1 cellular context compared by ENCODE assay signal in the genomic region with DNA sequence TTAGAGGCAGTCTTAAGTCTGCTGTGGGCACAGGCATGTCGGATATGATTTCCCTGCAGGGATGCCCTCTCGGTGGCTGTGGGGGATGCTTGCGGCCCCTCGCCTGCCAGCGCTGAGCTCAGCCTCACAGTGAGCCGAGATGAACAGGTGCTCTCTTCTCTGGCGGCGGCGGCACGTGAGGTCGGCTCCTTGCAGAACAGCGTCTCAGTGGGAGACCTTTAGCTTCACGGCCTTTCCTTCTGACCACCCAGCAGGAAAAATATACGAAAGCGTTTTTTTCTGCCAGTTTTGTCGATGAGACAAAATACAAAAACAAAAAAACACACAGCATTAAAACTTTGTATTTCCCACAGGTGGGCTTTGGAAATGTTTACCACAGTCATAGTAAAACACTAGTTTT.
A peak's percentile ranks its signal among the peaks of the same experiment; 100 is the strongest.
TF ChIP-seq lines count a peak whose summit lies in the region.

No MANE protein-coding gene starts in this region.

TF ChIP-seq in H1, 55 proteins besides CTCF, POLR2A, EP300 and RAD21 (continued from another document):
- TF ChIP-seq, protein P1, sequence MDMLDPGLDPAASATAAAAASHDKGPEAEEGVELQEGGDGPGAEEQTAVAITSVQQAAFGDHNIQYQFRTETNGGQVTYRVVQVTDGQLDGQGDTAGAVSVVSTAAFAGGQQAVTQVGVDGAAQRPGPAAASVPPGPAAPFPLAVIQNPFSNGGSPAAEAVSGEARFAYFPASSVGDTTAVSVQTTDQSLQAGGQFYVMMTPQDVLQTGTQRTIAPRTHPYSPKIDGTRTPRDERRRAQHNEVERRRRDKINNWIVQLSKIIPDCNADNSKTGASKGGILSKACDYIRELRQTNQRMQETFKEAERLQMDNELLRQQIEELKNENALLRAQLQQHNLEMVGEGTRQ (IDR thresholded peaks at IDR 0.05; ENCODE audit: low read length): peak; percentile 22; the same call in 1 of the 2 replicates
- TF ChIP-seq, protein P2, sequence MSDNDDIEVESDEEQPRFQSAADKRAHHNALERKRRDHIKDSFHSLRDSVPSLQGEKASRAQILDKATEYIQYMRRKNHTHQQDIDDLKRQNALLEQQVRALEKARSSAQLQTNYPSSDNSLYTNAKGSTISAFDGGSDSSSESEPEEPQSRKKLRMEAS (IDR thresholded peaks at IDR 0.05): peak; percentile 76
- no peak for TF ChIP-seq CBX8 (IDR thresholded peaks at IDR 0.05; ENCODE audit: borderline replicate concordance, low read depth, low read length)
- TF ChIP-seq SIN3A (conservative IDR thresholded peaks at IDR 0.05 in 1 of 2, IDR thresholded peaks at IDR 0.05 in 1 of 2; ENCODE audit: low read depth in 1 of 2, low read length in 2 of 2): no peak
- TF ChIP-seq MAFK (IDR thresholded peaks at IDR 0.05; ENCODE audit: low read depth, low read length): no peak
- no peak for TF ChIP-seq HDAC6 (IDR thresholded peaks at IDR 0.05; ENCODE audit: low read depth, low read length)
- TF ChIP-seq ZNF274 (IDR thresholded peaks at IDR 0.05; ENCODE audit: borderline replicate concordance, extremely low read depth, low read length): no peak
- TF ChIP-seq RXRA (IDR thresholded peaks at IDR 0.05; ENCODE audit: insufficient read depth, low read depth, low read length): no peak
- no peak for TF ChIP-seq GTF2F1 (IDR thresholded peaks at IDR 0.05; ENCODE audit: borderline replicate concordance, low read depth, low read length)
- TF ChIP-seq TBP (IDR thresholded peaks at IDR 0.05; ENCODE audit: low read depth, low read length): no peak
- TF ChIP-seq CHD1 (IDR thresholded peaks at IDR 0.05; ENCODE audit: low read depth, low read length): no peak
- TF ChIP-seq TEAD4 (IDR thresholded peaks at IDR 0.05; ENCODE audit: low read depth, low read length): no peak
- TF ChIP-seq GABPA (IDR thresholded peaks at IDR 0.05; ENCODE audit: borderline replicate concordance, insufficient read depth, low read length): no peak
- TF ChIP-seq, protein P3, sequence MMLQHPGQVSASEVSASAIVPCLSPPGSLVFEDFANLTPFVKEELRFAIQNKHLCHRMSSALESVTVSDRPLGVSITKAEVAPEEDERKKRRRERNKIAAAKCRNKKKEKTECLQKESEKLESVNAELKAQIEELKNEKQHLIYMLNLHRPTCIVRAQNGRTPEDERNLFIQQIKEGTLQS (IDR thresholded peaks at IDR 0.05; ENCODE audit: insufficient read depth, low read depth, low read length): no peak
- TF ChIP-seq RBBP5 (IDR thresholded peaks at IDR 0.05; ENCODE audit: borderline replicate concordance, low read depth, low read length): no peak
- peak; percentile 74; the same call in 1 of the 2 replicates for TF ChIP-seq TCF12 (IDR thresholded peaks at IDR 0.05; ENCODE audit: low read depth, low read length)
- TF ChIP-seq KDM1A (IDR thresholded peaks at IDR 0.05; ENCODE audit: borderline replicate concordance, low read length): no peak
- TF ChIP-seq, protein P4, sequence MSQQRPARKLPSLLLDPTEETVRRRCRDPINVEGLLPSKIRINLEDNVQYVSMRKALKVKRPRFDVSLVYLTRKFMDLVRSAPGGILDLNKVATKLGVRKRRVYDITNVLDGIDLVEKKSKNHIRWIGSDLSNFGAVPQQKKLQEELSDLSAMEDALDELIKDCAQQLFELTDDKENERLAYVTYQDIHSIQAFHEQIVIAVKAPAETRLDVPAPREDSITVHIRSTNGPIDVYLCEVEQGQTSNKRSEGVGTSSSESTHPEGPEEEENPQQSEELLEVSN (IDR thresholded peaks at IDR 0.05): 0 out of 2 replicates have a peak, but pooled peaks have one; percentile 43
- TF ChIP-seq RFX5 (IDR thresholded peaks at IDR 0.05; ENCODE audit: borderline replicate concordance, low read depth, low read length): no peak
- no peak for TF ChIP-seq PHF8 (conservative IDR thresholded peaks at IDR 0.05; ENCODE audit: low read depth, low read length)
- TF ChIP-seq, protein P5, sequence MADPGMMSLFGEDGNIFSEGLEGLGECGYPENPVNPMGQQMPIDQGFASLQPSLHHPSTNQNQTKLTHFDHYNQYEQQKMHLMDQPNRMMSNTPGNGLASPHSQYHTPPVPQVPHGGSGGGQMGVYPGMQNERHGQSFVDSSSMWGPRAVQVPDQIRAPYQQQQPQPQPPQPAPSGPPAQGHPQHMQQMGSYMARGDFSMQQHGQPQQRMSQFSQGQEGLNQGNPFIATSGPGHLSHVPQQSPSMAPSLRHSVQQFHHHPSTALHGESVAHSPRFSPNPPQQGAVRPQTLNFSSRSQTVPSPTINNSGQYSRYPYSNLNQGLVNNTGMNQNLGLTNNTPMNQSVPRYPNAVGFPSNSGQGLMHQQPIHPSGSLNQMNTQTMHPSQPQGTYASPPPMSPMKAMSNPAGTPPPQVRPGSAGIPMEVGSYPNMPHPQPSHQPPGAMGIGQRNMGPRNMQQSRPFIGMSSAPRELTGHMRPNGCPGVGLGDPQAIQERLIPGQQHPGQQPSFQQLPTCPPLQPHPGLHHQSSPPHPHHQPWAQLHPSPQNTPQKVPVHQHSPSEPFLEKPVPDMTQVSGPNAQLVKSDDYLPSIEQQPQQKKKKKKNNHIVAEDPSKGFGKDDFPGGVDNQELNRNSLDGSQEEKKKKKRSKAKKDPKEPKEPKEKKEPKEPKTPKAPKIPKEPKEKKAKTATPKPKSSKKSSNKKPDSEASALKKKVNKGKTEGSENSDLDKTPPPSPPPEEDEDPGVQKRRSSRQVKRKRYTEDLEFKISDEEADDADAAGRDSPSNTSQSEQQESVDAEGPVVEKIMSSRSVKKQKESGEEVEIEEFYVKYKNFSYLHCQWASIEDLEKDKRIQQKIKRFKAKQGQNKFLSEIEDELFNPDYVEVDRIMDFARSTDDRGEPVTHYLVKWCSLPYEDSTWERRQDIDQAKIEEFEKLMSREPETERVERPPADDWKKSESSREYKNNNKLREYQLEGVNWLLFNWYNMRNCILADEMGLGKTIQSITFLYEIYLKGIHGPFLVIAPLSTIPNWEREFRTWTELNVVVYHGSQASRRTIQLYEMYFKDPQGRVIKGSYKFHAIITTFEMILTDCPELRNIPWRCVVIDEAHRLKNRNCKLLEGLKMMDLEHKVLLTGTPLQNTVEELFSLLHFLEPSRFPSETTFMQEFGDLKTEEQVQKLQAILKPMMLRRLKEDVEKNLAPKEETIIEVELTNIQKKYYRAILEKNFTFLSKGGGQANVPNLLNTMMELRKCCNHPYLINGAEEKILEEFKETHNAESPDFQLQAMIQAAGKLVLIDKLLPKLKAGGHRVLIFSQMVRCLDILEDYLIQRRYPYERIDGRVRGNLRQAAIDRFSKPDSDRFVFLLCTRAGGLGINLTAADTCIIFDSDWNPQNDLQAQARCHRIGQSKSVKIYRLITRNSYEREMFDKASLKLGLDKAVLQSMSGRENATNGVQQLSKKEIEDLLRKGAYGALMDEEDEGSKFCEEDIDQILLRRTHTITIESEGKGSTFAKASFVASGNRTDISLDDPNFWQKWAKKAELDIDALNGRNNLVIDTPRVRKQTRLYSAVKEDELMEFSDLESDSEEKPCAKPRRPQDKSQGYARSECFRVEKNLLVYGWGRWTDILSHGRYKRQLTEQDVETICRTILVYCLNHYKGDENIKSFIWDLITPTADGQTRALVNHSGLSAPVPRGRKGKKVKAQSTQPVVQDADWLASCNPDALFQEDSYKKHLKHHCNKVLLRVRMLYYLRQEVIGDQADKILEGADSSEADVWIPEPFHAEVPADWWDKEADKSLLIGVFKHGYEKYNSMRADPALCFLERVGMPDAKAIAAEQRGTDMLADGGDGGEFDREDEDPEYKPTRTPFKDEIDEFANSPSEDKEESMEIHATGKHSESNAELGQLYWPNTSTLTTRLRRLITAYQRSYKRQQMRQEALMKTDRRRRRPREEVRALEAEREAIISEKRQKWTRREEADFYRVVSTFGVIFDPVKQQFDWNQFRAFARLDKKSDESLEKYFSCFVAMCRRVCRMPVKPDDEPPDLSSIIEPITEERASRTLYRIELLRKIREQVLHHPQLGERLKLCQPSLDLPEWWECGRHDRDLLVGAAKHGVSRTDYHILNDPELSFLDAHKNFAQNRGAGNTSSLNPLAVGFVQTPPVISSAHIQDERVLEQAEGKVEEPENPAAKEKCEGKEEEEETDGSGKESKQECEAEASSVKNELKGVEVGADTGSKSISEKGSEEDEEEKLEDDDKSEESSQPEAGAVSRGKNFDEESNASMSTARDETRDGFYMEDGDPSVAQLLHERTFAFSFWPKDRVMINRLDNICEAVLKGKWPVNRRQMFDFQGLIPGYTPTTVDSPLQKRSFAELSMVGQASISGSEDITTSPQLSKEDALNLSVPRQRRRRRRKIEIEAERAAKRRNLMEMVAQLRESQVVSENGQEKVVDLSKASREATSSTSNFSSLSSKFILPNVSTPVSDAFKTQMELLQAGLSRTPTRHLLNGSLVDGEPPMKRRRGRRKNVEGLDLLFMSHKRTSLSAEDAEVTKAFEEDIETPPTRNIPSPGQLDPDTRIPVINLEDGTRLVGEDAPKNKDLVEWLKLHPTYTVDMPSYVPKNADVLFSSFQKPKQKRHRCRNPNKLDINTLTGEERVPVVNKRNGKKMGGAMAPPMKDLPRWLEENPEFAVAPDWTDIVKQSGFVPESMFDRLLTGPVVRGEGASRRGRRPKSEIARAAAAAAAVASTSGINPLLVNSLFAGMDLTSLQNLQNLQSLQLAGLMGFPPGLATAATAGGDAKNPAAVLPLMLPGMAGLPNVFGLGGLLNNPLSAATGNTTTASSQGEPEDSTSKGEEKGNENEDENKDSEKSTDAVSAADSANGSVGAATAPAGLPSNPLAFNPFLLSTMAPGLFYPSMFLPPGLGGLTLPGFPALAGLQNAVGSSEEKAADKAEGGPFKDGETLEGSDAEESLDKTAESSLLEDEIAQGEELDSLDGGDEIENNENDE (IDR thresholded peaks at IDR 0.05; ENCODE audit: insufficient replicate concordance, low read length): no peak
- no peak for TF ChIP-seq CEBPB (IDR thresholded peaks at IDR 0.05; ENCODE audit: low read depth, low read length)
- TF ChIP-seq SIX5 (IDR thresholded peaks at IDR 0.05; ENCODE audit: low read depth, low read length): no peak
- TF ChIP-seq CTBP2 (IDR thresholded peaks at IDR 0.05; ENCODE audit: borderline replicate concordance, insufficient read depth, insufficient read length, low read length): peak; percentile 72
- peak; percentile 82 for TF ChIP-seq RNF2 (IDR thresholded peaks at IDR 0.05; ENCODE audit: borderline replicate concordance, low read depth, low read length, missing control alignments, poor library complexity, severe bottlenecking)
- TF ChIP-seq YY1 (IDR thresholded peaks at IDR 0.05; ENCODE audit: low read depth, low read length): no peak
- no peak for TF ChIP-seq FOSL1 (IDR thresholded peaks at IDR 0.05; ENCODE audit: insufficient read depth, low read depth, low read length)
- TF ChIP-seq EZH2 (IDR thresholded peaks at IDR 0.05; ENCODE audit: low read depth, low read length, severe bottlenecking): peak; percentile 62
- no peak for TF ChIP-seq TAF7 (optimal IDR thresholded peaks at IDR 0.05; ENCODE audit: borderline replicate concordance, low read depth, low read length)
- TF ChIP-seq SP1 (IDR thresholded peaks at IDR 0.05; ENCODE audit: low read depth, low read length): no peak
- 0 out of 2 replicates have a peak, but pooled peaks have one; percentile 35 for TF ChIP-seq SUZ12 (IDR thresholded peaks at IDR 0.05; ENCODE audit: low read length)
- TF ChIP-seq CHD2 (IDR thresholded peaks at IDR 0.05; ENCODE audit: low read length): no peak
